Comparison of ENCODE assay signal across 13 cellular contexts in the genomic region with DNA sequence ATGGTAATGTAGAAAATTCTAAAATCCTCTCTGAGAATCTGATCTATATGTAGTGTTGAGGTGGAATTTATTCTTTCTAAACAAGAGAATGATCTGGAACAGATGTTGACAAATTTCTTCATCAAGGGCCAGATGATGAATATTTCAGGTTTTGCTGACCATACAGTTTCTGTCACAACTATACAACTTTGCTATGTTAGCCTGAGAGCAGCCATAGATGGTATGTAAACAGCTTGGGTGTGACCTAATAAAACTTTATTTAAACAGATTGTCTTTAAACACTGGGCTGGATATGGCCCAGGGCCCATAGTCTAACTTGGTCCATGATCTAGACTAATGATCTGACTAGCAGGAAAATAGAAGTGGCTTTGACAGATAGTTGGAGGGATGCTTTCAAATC.
"Had no signal": no experiment of that assay in that cellular context is flagged by ENCODE, and none has a peak within 500 bp of the region (broad histone marks: within the 10 kb centered on the region; RNA-seq: fewer than 3 reads in every experiment).

No MANE protein-coding gene starts in this region.

- H3K27ac ChIP-seq: skin epidermis, thyroid gland had no signal

- H3K27me3 ChIP-seq: stomach, thyroid gland had no signal

- H3K36me3 ChIP-seq: stomach, thyroid gland had no signal

- DNase-seq: activated CD4-positive, alpha-beta T cell treated with anti-CD3 and anti-CD28 coated beads, Interleukin-2, amount 50 U/mL, for 1 hour; activated CD4-positive, CD25-positive, alpha-beta regulatory T cell; activated naive CD4-positive, alpha-beta T cell treated with anti-CD3 and anti-CD28 coated beads, Interleukin-2, amount 10 ng/mL, durations not matched to agents 7 days and 5 days; activated T-cell treated with anti-CD3 and anti-CD28 coated beads for 4 hours; dermis blood vessel endothelial cell; foreskin melanocyte; hippocampal formation; kidney glomerular epithelial cell; occipital lobe; stomach; thyroid gland had no signal

- H3K9me3 ChIP-seq: thyroid gland had no signal

- H3K4me3 ChIP-seq: lung, skin epidermis, stomach, thyroid gland had no signal
